8 cellular contexts compared by ENCODE assay signal in genomic region chr3:197750396-197750831, GRCh38. TPM values are rescaled to one million over a fixed set of nuclear protein-coding genes. Genes with fewer than 3 reads are reported as not detected.
DNase-seq lines count a peak whose midpoint lies in the region; ATAC-seq and TF ChIP-seq lines count a peak whose summit lies in the region.

No MANE protein-coding gene starts in this region.

- TF ChIP-seq CTCF in GM12872 (IDR thresholded peaks at IDR 0.05; ENCODE audit: insufficient read depth, low read depth, low read length) (0 out of 3 replicates have a peak, but pooled peaks have one; percentile 24), HFF-Myc (IDR thresholded peaks at IDR 0.05; ENCODE audit: low read depth, low read length, missing control alignments) (no peak), kidney epithelial cell (IDR thresholded peaks at IDR 0.05; ENCODE audit: insufficient read depth, low read length, poor library complexity, severe bottlenecking) (no peak)

- peak; percentile 30 to 43 for ATAC-seq in activated CD4-positive, CD25-positive, alpha-beta regulatory T cell treated with anti-CD3 and anti-CD28 coated beads, Interleukin-2, amount 50 U/mL, for 24 hours

- DNase-seq in HFF-Myc (ENCODE audit: extremely low read depth, low read depth) = no peak
- peak; percentile 52 for DNase-seq in NCI-H1105 (lab: John Stamatoyannopoulos, UW)
- DNase-seq in cerebellum (ENCODE audit: low spot score) = peak; percentile 62
- no peak for DNase-seq in kidney epithelial cell (ENCODE audit: low read depth)
- peak; percentile 51 for DNase-seq in stimulated activated CD4-positive, alpha-beta T cell treated with anti-CD3 and anti-CD28 coated beads, Interleukin-12 subunit alpha, Interleukin-12 subunit beta, amount 100 ng/mL, for 4 hours
- DNase-seq in NCI-H2029 (lab: John Stamatoyannopoulos, UW) = no peak

- no peaks in the 10 kb centered on the region for H3K36me3 ChIP-seq in kidney epithelial cell (ENCODE audit: control insufficient read depth, insufficient read depth, low read length)

- H3K4me3 ChIP-seq in HFF-Myc (replicated peaks; ENCODE audit: low read depth, low read length) = peak overlapping the region; percentile 74
- peak overlapping the region; percentile 86 for H3K4me3 ChIP-seq in kidney epithelial cell (ENCODE audit: low read depth, low read length)

- H3K27me3 ChIP-seq in kidney epithelial cell (ENCODE audit: control insufficient read depth, insufficient read depth, low read length) = no peaks in the 10 kb centered on the region

RNA-seq across cellular contexts. Expression of gene FYTTD1, which starts 0.7 kb away (rescaled TPM):
- 44.1 TPM for total RNA-seq in cerebellum
- 24.5 and 30.9 TPM in 2 replicates for total RNA-seq in kidney epithelial cell

RNA-seq across cellular contexts. Expression of gene RUBCN, which starts 13.7 kb away (rescaled TPM):
- total RNA-seq in cerebellum (19.2 TPM), kidney epithelial cell (31.1 and 47.3 TPM in 2 replicates)

RNA-seq across cellular contexts. Expression of gene LRCH3, which starts 40.6 kb away (rescaled TPM):
- total RNA-seq in cerebellum (100 TPM), kidney epithelial cell (22.8 and 27.5 TPM in 2 replicates)

Comparison
In these comparisons a context has a peak if more than half of its experiments do, and no peak if none do; other contexts are left out.
1. DNase-seq: peak in NCI-H1105 (single experiment), cerebellum (single experiment) and stimulated activated CD4-positive, alpha-beta T cell treated with anti-CD3 and anti-CD28 coated beads, Interleukin-12 subunit alpha, Interleukin-12 subunit beta, amount 100 ng/mL, for 4 hours (single experiment); none in HFF-Myc (single experiment), kidney epithelial cell (single experiment) and NCI-H2029 (single experiment).